38 cellular contexts compared by ENCODE assay signal in the genomic region with DNA sequence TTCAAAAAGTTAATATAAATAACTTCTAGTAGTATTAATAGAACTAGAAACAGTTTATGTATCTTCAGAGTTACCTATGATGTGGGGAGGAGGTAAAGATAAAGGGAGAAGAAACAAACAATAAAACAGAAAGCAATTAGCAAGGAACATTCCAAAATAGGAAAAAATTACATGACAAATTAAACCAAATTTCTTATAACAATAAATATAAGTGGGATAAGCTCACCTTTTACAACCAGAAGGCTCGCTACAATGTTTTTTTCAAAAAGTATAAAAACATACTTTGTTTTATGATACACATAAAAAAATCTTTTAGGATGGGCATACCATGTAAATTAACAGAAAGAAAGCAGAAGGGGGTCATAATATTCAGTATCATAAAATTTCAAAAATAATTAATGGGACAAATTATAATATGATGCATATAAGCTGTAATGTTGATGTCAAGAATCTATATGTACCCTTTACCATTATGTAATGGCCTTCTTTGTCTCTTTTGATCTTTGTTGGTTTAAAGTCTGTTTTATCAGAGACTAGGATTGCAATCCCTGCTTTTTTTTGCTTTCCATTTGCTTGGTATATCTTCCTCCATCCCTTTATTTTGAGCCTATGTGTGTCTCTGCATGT.
"Had no signal": no experiment of that assay in that cellular context is flagged by ENCODE, and none has a peak within 500 bp of the region (broad histone marks: within the 10 kb centered on the region; RNA-seq: fewer than 3 reads in every experiment).

No MANE protein-coding gene starts in this region.

- H3K4me3 Mint-ChIP-seq: activated naive CD4-positive, alpha-beta T cell treated with anti-CD3 and anti-CD28 coated beads for 36 hours; activated naive CD4-positive, alpha-beta T cell treated with anti-CD3 and anti-CD28 coated beads, Interleukin-2, amount 10 ng/mL, durations not matched to agents 7 days and 5 days; activated naive CD4-positive, alpha-beta T cell treated with anti-CD3 and anti-CD28 coated beads, Interleukin-2, amount 50 U/mL, for 24 hours; activated naive CD8-positive, alpha-beta T cell; activated naive CD8-positive, alpha-beta T cell treated with anti-CD3 and anti-CD28 coated beads for 36 hours; activated naive CD8-positive, alpha-beta T cell treated with anti-CD3 and anti-CD28 coated beads, Interleukin-2, amount 10 ng/mL, durations not matched to agents 7 days and 5 days; activated naive CD8-positive, alpha-beta T cell treated with anti-CD3 and anti-CD28 coated beads, Interleukin-2, amount 50 U/mL, for 24 hours; activated T-cell treated with anti-CD3 and anti-CD28 coated beads, Interleukin-2, amount 50 U/mL, for 4 hours; activated T-helper 1 cell treated with anti-CD3 and anti-CD28 coated beads, Interleukin-12 subunit alpha, Interleukin-12 subunit beta, Interleukin-2, Interleukin-4 antibody, amounts not matched to agents 30 ng/mL and 10 ng/mL and 1 ng/mL, durations not matched to agents 14 hours and 24 hours and 36 hours; activated T-helper 17 cell treated with anti-CD3 and anti-CD28 coated beads, Interleukin-2, amount 50 U/mL, for 72 hours; brain; central memory CD8-positive, alpha-beta T cell had no signal

- H3K27ac ChIP-seq: adrenal gland, ascending aorta, body of pancreas, brain microvascular endothelial cell, breast epithelium, cardiac muscle cell had no signal

- H3K9me3 Mint-ChIP-seq: activated naive CD4-positive, alpha-beta T cell treated with anti-CD3 and anti-CD28 coated beads, Interleukin-2, amount 50 U/mL, for 24 hours; activated T-helper 17 cell treated with anti-CD3 and anti-CD28 coated beads, Interleukin-2, amount 50 U/mL, for 72 hours; central memory CD8-positive, alpha-beta T cell had no signal

- H3K4me1 ChIP-seq: adrenal gland, ascending aorta, breast epithelium had no signal

- FAIRE-seq: astrocyte, bronchial epithelial cell had no signal

- H3K9me3 ChIP-seq: adrenal gland, breast epithelium had no signal

- H3K27ac Mint-ChIP-seq: activated naive CD4-positive, alpha-beta T cell treated with anti-CD3 and anti-CD28 coated beads for 36 hours; activated naive CD4-positive, alpha-beta T cell treated with anti-CD3 and anti-CD28 coated beads, Interleukin-2, amount 10 ng/mL, durations not matched to agents 7 days and 5 days; activated naive CD4-positive, alpha-beta T cell treated with anti-CD3 and anti-CD28 coated beads, Interleukin-2, amount 50 U/mL, for 24 hours; activated naive CD4-positive, alpha-beta T cell treated with anti-CD3 and anti-CD28 coated beads, Interleukin-2, amount 50 U/mL, for 72 hours; activated naive CD8-positive, alpha-beta T cell; activated naive CD8-positive, alpha-beta T cell treated with anti-CD3 and anti-CD28 coated beads for 36 hours; activated naive CD8-positive, alpha-beta T cell treated with anti-CD3 and anti-CD28 coated beads, Interleukin-2, amount 10 ng/mL, durations not matched to agents 7 days and 5 days; activated naive CD8-positive, alpha-beta T cell treated with anti-CD3 and anti-CD28 coated beads, Interleukin-2, amount 50 U/mL, for 24 hours; activated T-helper 1 cell treated with anti-CD3 and anti-CD28 coated beads, Interleukin-12 subunit alpha, Interleukin-12 subunit beta, Interleukin-2, Interleukin-4 antibody, amounts not matched to agents 30 ng/mL and 10 ng/mL and 1 ng/mL, durations not matched to agents 14 hours and 24 hours and 36 hours; activated T-helper 17 cell treated with anti-CD3 and anti-CD28 coated beads, Interleukin-2, amount 50 U/mL, for 72 hours; activated T-helper 2 cell treated with anti-CD3 and anti-CD28 coated beads, Interferon-gamma antibody, Interleukin-2, Interleukin-4, amounts not matched to agents 10 μg/mL and 5 μg/mL and 100 μg/mL, durations not matched to agents 14 hours and 24 hours and 36 hours; brain had no signal

- H3K4me1 Mint-ChIP-seq: brain had no signal

- H3K27me3 Mint-ChIP-seq: activated naive CD4-positive, alpha-beta T cell treated with anti-CD3 and anti-CD28 coated beads, Interleukin-2, amount 10 ng/mL, durations not matched to agents 7 days and 5 days; activated naive CD4-positive, alpha-beta T cell treated with anti-CD3 and anti-CD28 coated beads, Interleukin-2, amount 50 U/mL, for 24 hours; activated naive CD8-positive, alpha-beta T cell; activated naive CD8-positive, alpha-beta T cell treated with anti-CD3 and anti-CD28 coated beads for 36 hours; activated naive CD8-positive, alpha-beta T cell treated with anti-CD3 and anti-CD28 coated beads, Interleukin-2, amount 10 ng/mL, durations not matched to agents 7 days and 5 days; activated naive CD8-positive, alpha-beta T cell treated with anti-CD3 and anti-CD28 coated beads, Interleukin-2, amount 50 U/mL, for 24 hours; activated T-helper 17 cell treated with anti-CD3 and anti-CD28 coated beads, Interleukin-2, amount 50 U/mL, for 72 hours; brain; central memory CD8-positive, alpha-beta T cell had no signal

- H3K27me3 ChIP-seq: adrenal gland, ascending aorta, body of pancreas, brain microvascular endothelial cell, breast epithelium, cardiac muscle cell had no signal

- DNase-seq: activated effector memory CD4-positive, alpha-beta T cell treated with anti-CD3 and anti-CD28 coated beads, Interleukin-2, amount 50 U/mL, for 16 hours; activated effector memory CD4-positive, alpha-beta T cell treated with Interleukin-2 at 50 U/mL for 16 hours; activated gamma-delta T cell; activated gamma-delta T cell treated with Interleukin-2 at 50 U/mL for 16 hours; activated naive CD4-positive, alpha-beta T cell; activated naive CD4-positive, alpha-beta T cell treated with anti-CD3 and anti-CD28 coated beads for 36 hours; activated naive CD4-positive, alpha-beta T cell treated with anti-CD3 and anti-CD28 coated beads, Interleukin-2, amount 10 ng/mL, durations not matched to agents 7 days and 5 days; activated naive CD4-positive, alpha-beta T cell treated with anti-CD3 and anti-CD28 coated beads, Interleukin-2, amount 50 U/mL, for 16 hours; activated naive CD4-positive, alpha-beta T cell treated with Interleukin-2 at 50 U/mL for 16 hours; activated naive CD8-positive, alpha-beta T cell treated with anti-CD3 and anti-CD28 coated beads for 36 hours; activated naive CD8-positive, alpha-beta T cell treated with anti-CD3 and anti-CD28 coated beads, Interleukin-2, amount 10 ng/mL, durations not matched to agents 7 days and 5 days; activated naive CD8-positive, alpha-beta T cell treated with anti-CD3 and anti-CD28 coated beads, Interleukin-2, amount 50 U/mL, for 24 hours; activated T-cell treated with anti-CD3 and anti-CD28 coated beads, Interleukin-2, amount 50 U/mL, for 1 hour; activated T-cell treated with anti-CD3 and anti-CD28 coated beads, Interleukin-2, amount 50 U/mL, for 4 hours; activated T-cell treated with anti-CD3 and anti-CD28 coated beads, Interleukin-2, amount 50 U/mL, for 48 hours; adrenal gland; amniotic stem cell; amygdala; anterior cingulate cortex; aorta; body of pancreas; caudate nucleus; central memory CD4-positive, alpha-beta T cell; cerebellar nuclear complex had no signal

- ATAC-seq: activated naive CD4-positive, alpha-beta T cell treated with anti-CD3 and anti-CD28 coated beads, Interleukin-2, amount 50 U/mL, for 72 hours; activated naive CD8-positive, alpha-beta T cell treated with anti-CD3 and anti-CD28 coated beads, Interleukin-2, amount 50 U/mL, for 24 hours; activated T-cell treated with anti-CD3 and anti-CD28 coated beads, Interleukin-2, amount 50 U/mL, for 4 hours; activated T-helper 17 cell treated with anti-CD3 and anti-CD28 coated beads, Interleukin-2, amount 50 U/mL, for 72 hours; body of pancreas had no signal

- H3K36me3 ChIP-seq: adrenal gland, ascending aorta, brain microvascular endothelial cell, breast epithelium, cardiac muscle cell had no signal

- H3K4me3 ChIP-seq: adrenal gland, ascending aorta, body of pancreas, breast epithelium, cardiac muscle cell had no signal
